In genomic region chr4:118849867-118850812, GRCh38 we compare ENCODE assay signal across 8 cellular contexts. TPM values are rescaled to one million over a fixed set of nuclear protein-coding genes. Genes with fewer than 3 reads are reported as not detected.
DNase-seq lines count a peak whose midpoint lies in the region; ATAC-seq and TF ChIP-seq lines count a peak whose summit lies in the region.

No MANE protein-coding gene starts in this region.

- intact Hi-C loops in activated CD8-positive, alpha-beta T cell treated with anti-CD3 and anti-CD28 coated beads for 36 hours (cut with micrococcal nuclease) = no loop called here
- intact Hi-C loops in sciatic nerve (cut with DNase I) = no loop called here

- peak overlapping the region in 2 of 4 donors; percentile 5 to 9 for H3K27ac ChIP-seq in gastroesophageal sphincter

- DNase-seq in activated CD8-positive, alpha-beta T cell treated with anti-CD3 and anti-CD28 coated beads for 36 hours = peak; percentile 48
- DNase-seq in sciatic nerve (ENCODE audit: low spot score) = no peak
- DNase-seq in GF-D8 (lab: John Stamatoyannopoulos, UW) = no peak
- DNase-seq in GOT3 (lab: John Stamatoyannopoulos, UW) = no peak

- no peaks in the 10 kb centered on the region for H3K9me3 Mint-ChIP-seq in IgD-negative memory B cell
- peaks cover 3% of the 10 kb centered on the region for H3K9me3 Mint-ChIP-seq in activated CD8-positive, alpha-beta T cell treated with anti-CD3 and anti-CD28 coated beads for 36 hours

- POLR2A ChIA-PET in activated CD8-positive, alpha-beta T cell treated with anti-CD3 and anti-CD28 coated beads for 36 hours (lab: Charles Lee) = interaction anchor here (1.0 to 2.0 kb wide), 4 partner anchors 9 to 22 kb away, joined by 3 to 7 read pairs (median 4); no protein-coding TSS in a partner anchor

- peak overlapping the region; percentile 86 to 97 (median 94) for H3K4me3 Mint-ChIP-seq in IgD-negative memory B cell
- peak overlapping the region; percentile 82 for H3K4me3 Mint-ChIP-seq in activated CD8-positive, alpha-beta T cell treated with anti-CD3 and anti-CD28 coated beads for 36 hours

- H3K27ac Mint-ChIP-seq in IgD-negative memory B cell = peak overlapping the region; percentile 44 to 93 (median 93)
- peak overlapping the region; percentile 83 for H3K27ac Mint-ChIP-seq in activated CD8-positive, alpha-beta T cell treated with anti-CD3 and anti-CD28 coated beads for 36 hours

- ATAC-seq in GM21528 (IDR thresholded peaks at IDR 0.05; ENCODE audit: low FRiP score, unreplicated experiment) (peak; percentile 95), gastroesophageal sphincter (no peak), sciatic nerve (peak; percentile 62)
- peak; percentile 93 for ATAC-seq in activated CD8-positive, alpha-beta T cell treated with anti-CD3 and anti-CD28 coated beads for 36 hours

- TF ChIP-seq CTCF in activated CD8-positive, alpha-beta T cell treated with anti-CD3 and anti-CD28 coated beads for 36 hours (IDR thresholded peaks at IDR 0.05) = no peak
- no peak for TF ChIP-seq CTCF in gastroesophageal sphincter (IDR thresholded peaks at IDR 0.05)

- no peak for TF ChIP-seq EP300 in gastroesophageal sphincter (IDR thresholded peaks at IDR 0.05)

- 53 to 55% methylated on average over 6 to 7 of the region's 7 CpGs for WGBS in gastroesophageal sphincter (ENCODE audit: low coverage in 1 of 2), 2 donors

- no peak for TF ChIP-seq POLR2A in gastroesophageal sphincter (IDR thresholded peaks at IDR 0.05)

- peaks cover 0 to 7% (median 0%) of the 10 kb centered on the region in 3 donors for H3K4me1 ChIP-seq in gastroesophageal sphincter

- peaks cover 3% of the 10 kb centered on the region for H3K36me3 Mint-ChIP-seq in IgD-negative memory B cell
- peaks cover 9% of the 10 kb centered on the region for H3K36me3 Mint-ChIP-seq in activated CD8-positive, alpha-beta T cell treated with anti-CD3 and anti-CD28 coated beads for 36 hours (ENCODE audit: low read depth)

- peaks cover 2% of the 10 kb centered on the region for H3K27me3 Mint-ChIP-seq in IgD-negative memory B cell
- peaks cover 5% of the 10 kb centered on the region for H3K27me3 Mint-ChIP-seq in activated CD8-positive, alpha-beta T cell treated with anti-CD3 and anti-CD28 coated beads for 36 hours

- CTCF ChIA-PET in activated CD8-positive, alpha-beta T cell treated with anti-CD3 and anti-CD28 coated beads for 36 hours (lab: Charles Lee) = interaction anchor here (0.9 to 7.5 kb wide), 4 partner anchors 12 to 82 kb away, joined by 3 to 42 read pairs (median 10); no protein-coding TSS in a partner anchor

- H3K27me3 ChIP-seq in gastroesophageal sphincter = no peaks in the 10 kb centered on the region

- H3K4me3 ChIP-seq in GM08714 (ENCODE audit: low read length) (peak overlapping the region; percentile 90), gastroesophageal sphincter (peak overlapping the region; percentile 40 to 62)

- no peaks in the 10 kb centered on the region for H3K36me3 ChIP-seq in gastroesophageal sphincter

- H3K4me1 Mint-ChIP-seq in IgD-negative memory B cell = peaks cover 20 to 27% (median 21%) of the 10 kb centered on the region in 3 donors
- peaks cover 22% of the 10 kb centered on the region for H3K4me1 Mint-ChIP-seq in activated CD8-positive, alpha-beta T cell treated with anti-CD3 and anti-CD28 coated beads for 36 hours (ENCODE audit: low read depth)

- no peaks in the 10 kb centered on the region for H3K9me3 ChIP-seq in gastroesophageal sphincter

RNA-seq across cellular contexts. Expression of gene SEC24D, which starts 14.2 kb away (rescaled TPM):
- 12.9 TPM for polyA plus RNA-seq in IgD-negative memory B cell
- total RNA-seq in activated CD8-positive, alpha-beta T cell treated with anti-CD3 and anti-CD28 coated beads for 36 hours = 10 to 100 TPM; 25.2 to 26.4 TPM
- 10 to 100 TPM; 29.3 to 40.9 (median 33.2) TPM for total RNA-seq in gastroesophageal sphincter
- total RNA-seq in sciatic nerve = 64.9 TPM

RNA-seq across cellular contexts. Expression of gene SYNPO2, which starts 38.5 kb away (rescaled TPM):
- polyA plus RNA-seq in IgD-negative memory B cell = not detected
- under 1 TPM; 0.13 to 0.18 TPM for total RNA-seq in activated CD8-positive, alpha-beta T cell treated with anti-CD3 and anti-CD28 coated beads for 36 hours
- total RNA-seq in gastroesophageal sphincter (1,000 to 10,000 TPM; 1,547 to 3,168 (median 2,047) TPM), sciatic nerve (113 TPM)

Comparison
In these comparisons a context has a peak if more than half of its experiments do, and no peak if none do; other contexts are left out.
1. RNA of gene SYNPO2, which starts 38.5 kb away (total RNA-seq): 1,547 to 3,168 TPM in gastroesophageal sphincter and 113 TPM in sciatic nerve (single experiment); 0.13 to 0.18 TPM in activated CD8-positive, alpha-beta T cell treated with anti-CD3 and anti-CD28 coated beads for 36 hours; every median in the first group is over 10 times any median in the second.